9 cellular contexts compared by ENCODE assay signal in the genomic region with DNA sequence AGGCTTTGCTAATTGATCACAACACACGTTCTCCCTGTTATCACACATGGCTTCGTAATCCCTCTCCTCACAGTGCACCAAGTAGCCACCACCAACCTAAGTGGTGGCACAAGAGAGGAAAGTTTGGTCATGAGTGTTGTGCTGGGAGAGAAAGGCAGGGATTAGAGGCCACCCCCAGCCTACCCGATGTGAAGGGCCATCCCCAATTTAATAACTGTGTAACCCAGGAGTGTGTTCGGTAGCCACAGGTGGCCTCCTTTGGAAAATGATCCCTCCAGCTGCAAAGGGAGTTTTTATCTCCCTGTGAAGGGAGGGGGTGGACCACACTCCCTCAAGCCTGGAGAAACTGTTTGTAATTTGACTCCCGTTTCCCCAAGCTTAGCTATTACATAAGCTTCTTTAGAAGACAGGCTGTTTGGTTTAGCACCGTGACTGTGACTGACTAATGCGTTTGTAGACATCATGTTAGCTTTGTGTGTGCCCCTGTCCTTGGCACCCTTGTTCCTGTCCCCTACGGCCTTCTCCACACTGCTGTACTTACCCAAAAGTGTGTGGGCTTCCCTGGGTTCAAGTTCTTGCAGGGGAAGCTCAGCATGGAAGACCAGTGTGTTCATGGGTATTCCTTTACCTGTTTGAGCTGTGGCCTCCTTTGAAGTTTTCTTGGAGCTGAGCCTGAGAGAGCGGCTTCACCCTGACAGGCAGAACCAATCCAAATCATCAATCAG. TPM values are rescaled to one million over a fixed set of nuclear protein-coding genes. Genes with fewer than 3 reads are reported as not detected.
A peak's percentile ranks its signal among the peaks of the same experiment; 100 is the strongest.
DNase-seq lines count a peak whose midpoint lies in the region; ATAC-seq, FAIRE-seq and TF ChIP-seq lines count a peak whose summit lies in the region.
"Had no signal": no experiment of that assay in that cellular context is flagged by ENCODE, and none has a peak within 500 bp of the region (broad histone marks: within the 10 kb centered on the region; RNA-seq: fewer than 3 reads in every experiment).

No MANE protein-coding gene starts in this region.

- no peak overlapping the region for H3K9ac ChIP-seq in neuronal stem cell (ENCODE audit: low read depth, low read length, poor library complexity)

- H2BK5ac ChIP-seq in neuronal stem cell (ENCODE audit: low read length), result no peak overlapping the region

- peak overlapping the region; percentile 42 for H3K27ac Mint-ChIP-seq in activated naive CD8-positive, alpha-beta T cell treated with anti-CD3 and anti-CD28 coated beads for 36 hours

- H3K27me3 ChIP-seq in neuronal stem cell (ENCODE audit: control insufficient read depth in 3 of 3, insufficient read depth in 3 of 3, low read depth in 1 of 3, low read length in 3 of 3), result no peaks in the 10 kb centered on the region
- H3K27me3 ChIP-seq: Peyer's patch had no signal

- no peak overlapping the region for H3K4me3 Mint-ChIP-seq in activated naive CD8-positive, alpha-beta T cell treated with anti-CD3 and anti-CD28 coated beads for 36 hours

- H3K23ac ChIP-seq in neuronal stem cell (ENCODE audit: low read depth, low read length, poor library complexity), result no peak overlapping the region

- WGBS in neuronal stem cell (ENCODE audit: extremely low coverage in 2 of 2, insufficient read length in 2 of 2, insufficient replicate concordance in 1 of 2), 2 donors, result no CpG with 5 or more reads among the region's 9 CpGs

- no peak overlapping the region for H3K27ac ChIP-seq in neuronal stem cell (replicated peaks; ENCODE audit: low read length)

- peaks cover 4 to 10% of the 10 kb centered on the region in 2 donors for H3K4me1 ChIP-seq in neuronal stem cell (ENCODE audit: control insufficient read depth in 2 of 2, insufficient read depth in 1 of 2, low read depth in 1 of 2, low read length in 2 of 2)

- no peak overlapping the region for H3K4ac ChIP-seq in neuronal stem cell (ENCODE audit: low read length)

- DNase-seq in GM12891 (ENCODE audit: insufficient read length, low spot score) (no peak), NCI-H1436 treated with DMSO at 0.1 percent for 48 hours (lab: John Stamatoyannopoulos, UW) (peak; percentile 54), neuronal stem cell (ENCODE audit: low spot score) (peak; percentile 21), HT-29 (ENCODE audit: low spot score) (no peak)
- no peak for DNase-seq in activated naive CD8-positive, alpha-beta T cell treated with anti-CD3 and anti-CD28 coated beads for 36 hours

- no peak overlapping the region for H3K14ac ChIP-seq in neuronal stem cell (ENCODE audit: low read length)

- ATAC-seq in GM21528 (IDR thresholded peaks at IDR 0.05; ENCODE audit: low FRiP score, unreplicated experiment) (no peak), GM21723 (IDR thresholded peaks at IDR 0.05; ENCODE audit: unreplicated experiment) (no peak), HG03095 (IDR thresholded peaks at IDR 0.05; ENCODE audit: unreplicated experiment) (no peak)

- no peak overlapping the region for H2AFZ ChIP-seq in neuronal stem cell (ENCODE audit: low read length)

- H2BK120ac ChIP-seq in neuronal stem cell (ENCODE audit: low read depth, low read length), result no peak overlapping the region

- no peak overlapping the region for H3K4me2 ChIP-seq in neuronal stem cell (ENCODE audit: insufficient read depth, low read length, poor library complexity, severe bottlenecking)

- FAIRE-seq in GM12891 (lab: Jason Lieb, UNC), result no peak

- no peak overlapping the region for H2BK12ac ChIP-seq in neuronal stem cell (ENCODE audit: low read length)

- no peak; the same call in 1 of the 2 replicates for TF ChIP-seq POLR2A in GM12891 (IDR thresholded peaks at IDR 0.05; ENCODE audit: low read depth, low read length)

- no peak overlapping the region for H4K91ac ChIP-seq in neuronal stem cell (ENCODE audit: low read depth, low read length, poor library complexity)

- H3K18ac ChIP-seq in neuronal stem cell (ENCODE audit: low read length), result no peak overlapping the region

- no peak overlapping the region for H3K4me3 ChIP-seq in neuronal stem cell (ENCODE audit: low read length in 2 of 2)
- H3K4me3 ChIP-seq: Peyer's patch had no signal

- H3K4me1 Mint-ChIP-seq in activated naive CD8-positive, alpha-beta T cell treated with anti-CD3 and anti-CD28 coated beads for 36 hours, result peaks cover 68% of the 10 kb centered on the region

- no peak overlapping the region for H2BK15ac ChIP-seq in neuronal stem cell (ENCODE audit: low read length)

- H3K27me3 Mint-ChIP-seq in activated naive CD8-positive, alpha-beta T cell treated with anti-CD3 and anti-CD28 coated beads for 36 hours, result no peaks in the 10 kb centered on the region

- peaks cover 9% of the 10 kb centered on the region for H3K9me3 Mint-ChIP-seq in activated naive CD8-positive, alpha-beta T cell treated with anti-CD3 and anti-CD28 coated beads for 36 hours

- no peaks in the 10 kb centered on the region for H3K79me1 ChIP-seq in neuronal stem cell (ENCODE audit: low read depth, low read length)

- H2AK5ac ChIP-seq in neuronal stem cell (ENCODE audit: low read depth, low read length), result no peak overlapping the region

- H4K8ac ChIP-seq in neuronal stem cell (ENCODE audit: low read depth, low read length), result no peak overlapping the region

- no peaks in the 10 kb centered on the region for H3K36me3 ChIP-seq in neuronal stem cell (replicated peaks in 1 of 2; ENCODE audit: control insufficient read depth in 2 of 2, insufficient read depth in 2 of 2, low read length in 2 of 2)
- H3K36me3 ChIP-seq: Peyer's patch had no signal

- peaks cover 0 to 2% of the 10 kb centered on the region in 2 donors for H3K9me3 ChIP-seq in neuronal stem cell (replicated peaks in 1 of 2; ENCODE audit: control insufficient read depth in 2 of 2, insufficient read depth in 1 of 2, low read depth in 1 of 2, low read length in 2 of 2)
- H3K9me3 ChIP-seq: Peyer's patch had no signal

- peaks cover 73% of the 10 kb centered on the region for H3K36me3 Mint-ChIP-seq in activated naive CD8-positive, alpha-beta T cell treated with anti-CD3 and anti-CD28 coated beads for 36 hours

TF ChIP-seq in GM12891, 5 proteins besides CTCF, POLR2A, EP300 and RAD21:
- TF ChIP-seq POLR2AphosphoS5 (IDR thresholded peaks at IDR 0.05; ENCODE audit: low read depth, low read length) (0 out of 2 replicates have a peak, but pooled peaks have one; percentile 16), POU2F2 (IDR thresholded peaks at IDR 0.05; ENCODE audit: low read depth, low read length) (no peak), TAF1 (IDR thresholded peaks at IDR 0.05; ENCODE audit: low read depth, low read length) (no peak), SPI1 (IDR thresholded peaks at IDR 0.05; ENCODE audit: low read depth, low read length) (no peak), PAX5 (IDR thresholded peaks at IDR 0.05; ENCODE audit: insufficient read depth, low read length, severe bottlenecking) (no peak)
TF ChIP-seq in GM12891: peak in this region for 1.

RNA-seq across cellular contexts. Expression of a gene that starts 20.6 kb away (rescaled TPM):
- 60.8 TPM for polyA plus RNA-seq in GM12891 (2012; ENCODE audit: low read depth, missing spikeins)
- total RNA-seq in activated naive CD8-positive, alpha-beta T cell treated with anti-CD3 and anti-CD28 coated beads for 36 hours, result 10 to 100 TPM; 65.3 to 65.4 TPM
- 1.3 TPM for polyA plus RNA-seq in neuronal stem cell (2013, experiment 1 of 2)
- 1.3 TPM for polyA plus RNA-seq in neuronal stem cell (2013, experiment 2 of 2)
- total RNA-seq in HT-29 (2014; rRNA removed; shearing (Covaris generic)), result not detected in 2 replicates

Comparison
In these comparisons a context has a peak if more than half of its experiments do, and no peak if none do; other contexts are left out.
1. DNase-seq: peak in NCI-H1436 treated with DMSO at 0.1 percent for 48 hours (single experiment) and neuronal stem cell (single experiment); none in GM12891 (single experiment), activated naive CD8-positive, alpha-beta T cell treated with anti-CD3 and anti-CD28 coated beads for 36 hours (single experiment) and HT-29 (single experiment).
2. RNA of a gene that starts 20.6 kb away (total RNA-seq): 65.3 to 65.4 TPM in activated naive CD8-positive, alpha-beta T cell treated with anti-CD3 and anti-CD28 coated beads for 36 hours; not detected in HT-29; every median in the first group is over 10 times any median in the second.